In genomic region chr5:116750626-116751188, GRCh38 we compare ENCODE assay signal across 23 cellular contexts.
"Had no signal": no experiment of that assay in that cellular context is flagged by ENCODE, and none has a peak within 500 bp of the region (broad histone marks: within the 10 kb centered on the region; RNA-seq: fewer than 3 reads in every experiment).

No MANE protein-coding gene starts in this region.

- H3K27me3 Mint-ChIP-seq: activated B cell treated with CpG ODN at 0.5 μM for 24 hours; activated CD8-positive, alpha-beta memory T cell treated with anti-CD3 and anti-CD28 coated beads, Interleukin-2, amount 10 ng/mL, durations not matched to agents 7 days and 5 days; stimulated activated naive CD8-positive, alpha-beta T cell treated with anti-CD3 and anti-CD28 coated beads, Interleukin-15, Interleukin-2, amounts not matched to agents 100 ng/mL and 50 ng/mL, for 24 hours; T-helper 17 cell had no signal

- H3K27ac Mint-ChIP-seq: activated B cell treated with CpG ODN at 0.5 μM for 24 hours; activated CD8-positive, alpha-beta memory T cell treated with anti-CD3 and anti-CD28 coated beads, Interleukin-2, amount 10 ng/mL, durations not matched to agents 7 days and 5 days; activated CD8-positive, alpha-beta T cell treated with anti-CD3 and anti-CD28 coated beads, Interleukin-2, amount 10 ng/mL, durations not matched to agents 7 days and 5 days; activated naive CD4-positive, alpha-beta T cell treated with anti-CD3 and anti-CD28 coated beads, Interleukin-2, amount 50 U/mL, for 72 hours; nephron progenitor cell; stimulated activated effector memory CD8-positive, alpha-beta T cell treated with anti-CD3 and anti-CD28 coated beads, Interleukin-12 subunit alpha, Interleukin-12 subunit beta, amount 100 ng/mL, for 72 hours; stimulated activated naive CD8-positive, alpha-beta T cell treated with anti-CD3 and anti-CD28 coated beads, Interleukin-15, Interleukin-2, amounts not matched to agents 100 ng/mL and 50 ng/mL, for 24 hours; T-helper 17 cell had no signal

- H3K9me3 Mint-ChIP-seq: activated B cell treated with CpG ODN at 0.5 μM for 24 hours; activated naive CD4-positive, alpha-beta T cell treated with anti-CD3 and anti-CD28 coated beads, Interleukin-2, amount 50 U/mL, for 72 hours; stimulated activated effector memory CD8-positive, alpha-beta T cell treated with anti-CD3 and anti-CD28 coated beads, Interleukin-12 subunit alpha, Interleukin-12 subunit beta, amount 100 ng/mL, for 72 hours; stimulated activated naive CD8-positive, alpha-beta T cell treated with anti-CD3 and anti-CD28 coated beads, Interleukin-15, Interleukin-2, amounts not matched to agents 100 ng/mL and 50 ng/mL, for 24 hours had no signal

- H3K27ac ChIP-seq: gastrocnemius medialis, hepatocyte, neutrophil, thoracic aorta had no signal

- DNase-seq: activated B cell treated with CpG ODN at 0.5 μM for 24 hours; activated CD4-positive, alpha-beta T cell treated with anti-CD3 and anti-CD28 coated beads, Interleukin-2, amount 50 U/mL, for 1 hour; activated CD8-positive, alpha-beta memory T cell treated with anti-CD3 and anti-CD28 coated beads, Interleukin-2, amount 10 ng/mL, durations not matched to agents 7 days and 5 days; activated CD8-positive, alpha-beta T cell treated with anti-CD3 and anti-CD28 coated beads, Interleukin-2, amount 10 ng/mL, durations not matched to agents 7 days and 5 days; activated naive CD4-positive, alpha-beta T cell; activated T-cell treated with anti-CD3 and anti-CD28 coated beads, Interleukin-2, amount 50 U/mL, for 48 hours; dermis blood vessel endothelial cell; effector CD4-positive, alpha-beta T cell; gastrocnemius medialis; islet precursor cell; left cardiac atrium; left ventricle myocardium superior; nephron progenitor cell; small intestine; stimulated activated CD4-positive, alpha-beta T cell treated with anti-CD3 and anti-CD28 coated beads, Interleukin-4, amount 100 ng/mL, for 24 hours; T-helper 17 cell; trophoblast cell had no signal

- H3K4me3 Mint-ChIP-seq: activated B cell treated with CpG ODN at 0.5 μM for 24 hours; activated CD8-positive, alpha-beta memory T cell treated with anti-CD3 and anti-CD28 coated beads, Interleukin-2, amount 10 ng/mL, durations not matched to agents 7 days and 5 days; activated CD8-positive, alpha-beta T cell treated with anti-CD3 and anti-CD28 coated beads, Interleukin-2, amount 10 ng/mL, durations not matched to agents 7 days and 5 days; nephron progenitor cell; stimulated activated effector memory CD8-positive, alpha-beta T cell treated with anti-CD3 and anti-CD28 coated beads, Interleukin-12 subunit alpha, Interleukin-12 subunit beta, amount 100 ng/mL, for 72 hours; stimulated activated naive CD8-positive, alpha-beta T cell treated with anti-CD3 and anti-CD28 coated beads, Interleukin-15, Interleukin-2, amounts not matched to agents 100 ng/mL and 50 ng/mL, for 24 hours; T-helper 17 cell had no signal

- H3K4me1 Mint-ChIP-seq: activated B cell treated with CpG ODN at 0.5 μM for 24 hours; activated CD8-positive, alpha-beta memory T cell treated with anti-CD3 and anti-CD28 coated beads, Interleukin-2, amount 10 ng/mL, durations not matched to agents 7 days and 5 days; nephron progenitor cell; stimulated activated effector memory CD8-positive, alpha-beta T cell treated with anti-CD3 and anti-CD28 coated beads, Interleukin-12 subunit alpha, Interleukin-12 subunit beta, amount 100 ng/mL, for 72 hours; T-helper 17 cell had no signal

- H3K36me3 Mint-ChIP-seq: activated CD8-positive, alpha-beta memory T cell treated with anti-CD3 and anti-CD28 coated beads, Interleukin-2, amount 10 ng/mL, durations not matched to agents 7 days and 5 days; activated naive CD4-positive, alpha-beta T cell treated with anti-CD3 and anti-CD28 coated beads, Interleukin-2, amount 50 U/mL, for 72 hours; stimulated activated effector memory CD8-positive, alpha-beta T cell treated with anti-CD3 and anti-CD28 coated beads, Interleukin-12 subunit alpha, Interleukin-12 subunit beta, amount 100 ng/mL, for 72 hours had no signal
